ENCODE assay signal across 13 cellular contexts in genomic region chr3:115698851-115699535, GRCh38.
DNase-seq lines count a peak whose midpoint lies in the region; ATAC-seq and TF ChIP-seq lines count a peak whose summit lies in the region.
"Had no signal": no experiment of that assay in that cellular context is flagged by ENCODE, and none has a peak within 500 bp of the region (broad histone marks: within the 10 kb centered on the region; RNA-seq: fewer than 3 reads in every experiment).

No MANE protein-coding gene starts in this region.

- POLR2A ChIA-PET in activated CD4-positive, alpha-beta memory T cell treated with anti-CD3 and anti-CD28 coated beads, Interleukin-2, amount 10 ng/mL, durations not matched to agents 7 days and 5 days (lab: Charles Lee): no interaction called here

- TF ChIP-seq CTCF in AG10803 (conservative IDR thresholded peaks at IDR 0.05; ENCODE audit: low read length): no peak

- H3K4me1 ChIP-seq in HUES64 (ENCODE audit: insufficient read depth, low read length): peaks cover 14% of the 10 kb centered on the region
- H3K4me1 ChIP-seq: vagina had no signal

- ATAC-seq in SK-N-SH treated with all-trans-retinoic acid at 6 μM for 48 hours (peak; percentile 57), HG02763 (IDR thresholded peaks at IDR 0.05; ENCODE audit: unreplicated experiment) (no peak), HG03025 (IDR thresholded peaks at IDR 0.05; ENCODE audit: low FRiP score, unreplicated experiment) (no peak)

- H3K4me3 Mint-ChIP-seq in activated CD4-positive, alpha-beta memory T cell treated with anti-CD3 and anti-CD28 coated beads, Interleukin-2, amount 10 ng/mL, durations not matched to agents 7 days and 5 days: no peak overlapping the region
- H3K4me3 Mint-ChIP-seq: T-helper 2 cell treated with Interferon-gamma antibody and Interleukin-4, amounts not matched to agents 5 μg/mL and 100 μg/mL, for 36 hours had no signal

- no peaks in the 10 kb centered on the region for H3K36me3 Mint-ChIP-seq in activated CD4-positive, alpha-beta memory T cell treated with anti-CD3 and anti-CD28 coated beads, Interleukin-2, amount 10 ng/mL, durations not matched to agents 7 days and 5 days (ENCODE audit: low read depth)

- H3K27me3 Mint-ChIP-seq in activated CD4-positive, alpha-beta memory T cell treated with anti-CD3 and anti-CD28 coated beads, Interleukin-2, amount 10 ng/mL, durations not matched to agents 7 days and 5 days: no peaks in the 10 kb centered on the region

- H3K9ac ChIP-seq in HUES64 (ENCODE audit: low read depth, low read length): 0 out of 2 replicates have a peak overlapping the region, but pooled peaks have one; percentile 1

- no peak overlapping the region for H3K27ac ChIP-seq in HUES64 (ENCODE audit: low read depth, low read length)
- H3K27ac ChIP-seq: vagina had no signal

- no peak overlapping the region for H3K4me3 ChIP-seq in AG10803 (ENCODE audit: low read length)
- no peak overlapping the region for H3K4me3 ChIP-seq in HUES64 (ENCODE audit: low read length)
- H3K4me3 ChIP-seq: sigmoid colon, vagina had no signal

- H3K9me3 Mint-ChIP-seq in activated CD4-positive, alpha-beta memory T cell treated with anti-CD3 and anti-CD28 coated beads, Interleukin-2, amount 10 ng/mL, durations not matched to agents 7 days and 5 days: no peaks in the 10 kb centered on the region
- H3K9me3 Mint-ChIP-seq: T-helper 2 cell treated with Interferon-gamma antibody and Interleukin-4, amounts not matched to agents 5 μg/mL and 100 μg/mL, for 36 hours had no signal

- no peak overlapping the region for H3K27ac Mint-ChIP-seq in activated CD4-positive, alpha-beta memory T cell treated with anti-CD3 and anti-CD28 coated beads, Interleukin-2, amount 10 ng/mL, durations not matched to agents 7 days and 5 days
- H3K27ac Mint-ChIP-seq: T-helper 2 cell treated with Interferon-gamma antibody and Interleukin-4, amounts not matched to agents 5 μg/mL and 100 μg/mL, for 36 hours had no signal

- H3K27me3 ChIP-seq in HUES64 (ENCODE audit: insufficient read depth, low read length): no peaks in the 10 kb centered on the region
- H3K27me3 ChIP-seq: sigmoid colon, vagina had no signal

- CTCF ChIA-PET in activated CD4-positive, alpha-beta memory T cell treated with anti-CD3 and anti-CD28 coated beads, Interleukin-2, amount 10 ng/mL, durations not matched to agents 7 days and 5 days (lab: Charles Lee): interaction anchor here (1.3 kb wide), 1 partner anchor 85 kb away, joined by 3 read pairs; no protein-coding TSS in a partner anchor

- DNase-seq in AG10803 (ENCODE audit: low read depth): peak; percentile 40
- peak; percentile 50 for DNase-seq in iPS-NIHi7 (ENCODE audit: extremely low spot score)
- DNase-seq in AG20443 (ENCODE audit: low spot score): no peak
- no peak for DNase-seq in activated CD4-positive, alpha-beta memory T cell treated with anti-CD3 and anti-CD28 coated beads, Interleukin-2, amount 10 ng/mL, durations not matched to agents 7 days and 5 days
- DNase-seq: activated T-cell treated with anti-CD3 and anti-CD28 coated beads for 4 hours, cerebellar nuclear complex, sigmoid colon had no signal

- no peaks in the 10 kb centered on the region for H3K9me3 ChIP-seq in HUES64 (ENCODE audit: insufficient read depth, low read depth, low read length)
- H3K9me3 ChIP-seq: sigmoid colon, vagina had no signal

- H3K36me3 ChIP-seq in HUES64 (ENCODE audit: insufficient read depth, low read length): no peaks in the 10 kb centered on the region
- H3K36me3 ChIP-seq: sigmoid colon, vagina had no signal

- no peaks in the 10 kb centered on the region for H3K4me1 Mint-ChIP-seq in activated CD4-positive, alpha-beta memory T cell treated with anti-CD3 and anti-CD28 coated beads, Interleukin-2, amount 10 ng/mL, durations not matched to agents 7 days and 5 days

- 60% methylated on average over 8 of the region's 8 CpGs for WGBS in HUES64

TF ChIP-seq in SK-N-SH treated with all-trans-retinoic acid at 6 μM for 48 hours, 23 proteins besides CTCF, POLR2A, EP300 and RAD21:
- TF ChIP-seq CSRNP3 (CRISPR knock-in tag; IDR thresholded peaks at IDR 0.05): no peak
- no peak for TF ChIP-seq TSHZ2 (CRISPR knock-in tag; IDR thresholded peaks at IDR 0.05)
- TF ChIP-seq RARB (CRISPR knock-in tag; IDR thresholded peaks at IDR 0.05): no peak
- no peak for TF ChIP-seq ZFP30 (CRISPR knock-in tag; IDR thresholded peaks at IDR 0.05)
- TF ChIP-seq ESRRG (CRISPR knock-in tag; IDR thresholded peaks at IDR 0.05): no peak
- no peak for TF ChIP-seq GLIS3 (CRISPR knock-in tag; IDR thresholded peaks at IDR 0.05)
- no peak for TF ChIP-seq ZNF8 (CRISPR knock-in tag; IDR thresholded peaks at IDR 0.05)
- no peak for TF ChIP-seq POU6F1 (CRISPR knock-in tag; IDR thresholded peaks at IDR 0.05; ENCODE audit: borderline replicate concordance, low read depth)
- no peak for TF ChIP-seq SNAI2 (CRISPR knock-in tag; IDR thresholded peaks at IDR 0.05)
- TF ChIP-seq ZNF70 (CRISPR knock-in tag; IDR thresholded peaks at IDR 0.05): no peak
- no peak for TF ChIP-seq ZC3H10 (CRISPR knock-in tag; IDR thresholded peaks at IDR 0.05)
- TF ChIP-seq PPARA (CRISPR knock-in tag; IDR thresholded peaks at IDR 0.05; ENCODE audit: borderline replicate concordance): no peak
- no peak for TF ChIP-seq OSR1 (CRISPR knock-in tag; IDR thresholded peaks at IDR 0.05)
- no peak for TF ChIP-seq BACH2 (CRISPR knock-in tag; IDR thresholded peaks at IDR 0.05; ENCODE audit: borderline replicate concordance)
- TF ChIP-seq TOX (CRISPR knock-in tag; IDR thresholded peaks at IDR 0.05; ENCODE audit: borderline replicate concordance): no peak
- TF ChIP-seq ZNF565 (CRISPR knock-in tag; conservative IDR thresholded peaks at IDR 0.05; ENCODE audit: low read depth): no peak

Comparison
In these comparisons a context has a peak if more than half of its experiments do, and no peak if none do; other contexts are left out.
1. DNase-seq: peak in AG10803 (single experiment) and iPS-NIHi7 (single experiment); none in AG20443 (single experiment) and activated CD4-positive, alpha-beta memory T cell treated with anti-CD3 and anti-CD28 coated beads, Interleukin-2, amount 10 ng/mL, durations not matched to agents 7 days and 5 days (single experiment).